ENCODE assay signal across 8 cellular contexts in the genomic region with DNA sequence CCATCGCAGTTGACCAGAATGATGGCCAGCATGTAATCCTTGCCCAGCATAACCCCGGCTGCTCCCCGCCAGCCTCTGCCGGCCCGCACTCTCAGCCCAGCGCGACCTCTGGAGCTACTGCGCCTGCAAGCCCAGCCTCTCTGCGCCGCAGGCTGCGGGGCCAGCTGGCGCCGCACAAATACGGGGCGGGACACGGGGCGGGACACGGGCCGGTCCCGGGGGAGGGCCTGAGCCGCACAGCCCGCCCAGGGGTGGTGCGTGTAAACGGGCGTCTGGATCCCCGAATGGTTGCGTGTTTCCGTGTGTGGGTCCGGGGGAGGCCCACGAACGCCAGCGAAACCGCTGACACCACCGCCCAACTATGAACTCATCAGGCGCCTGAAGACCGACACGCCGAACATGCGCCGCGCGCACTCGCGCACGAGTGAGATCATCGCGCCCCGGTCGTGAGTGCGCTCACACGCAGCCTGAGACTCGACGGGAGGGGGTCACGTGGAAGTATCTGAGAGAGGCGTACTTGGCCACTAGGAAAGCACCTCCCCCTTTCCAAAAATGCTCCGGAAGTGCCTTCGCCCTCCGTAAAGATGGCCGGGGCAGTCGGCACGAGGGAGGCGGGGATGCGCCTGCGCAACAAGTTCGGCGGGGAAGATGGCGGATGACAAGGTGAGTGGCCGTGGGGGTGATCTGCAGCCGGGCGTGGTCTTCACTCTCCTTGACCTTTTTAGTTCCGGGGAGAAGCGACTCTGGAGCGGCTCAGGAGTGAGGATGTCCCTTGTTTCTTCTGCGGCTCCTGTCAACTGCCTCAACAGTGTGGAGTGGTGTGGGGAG. TPM values are rescaled to one million over a fixed set of nuclear protein-coding genes. Genes with fewer than 3 reads are reported as not detected.
DNase-seq lines count a peak whose midpoint lies in the region; ATAC-seq and TF ChIP-seq lines count a peak whose summit lies in the region.

Gene APBB3, minus strand, starts transcription at position 403 of the 828 bp plus-strand sequence. Its CDS starts 353 bp downstream, at position 50.
Gene SLC35A4, plus strand, starts transcription at position 633 of the 828 bp plus-strand sequence. CDS start 2,342 bp downstream, outside the sequence.

- no peaks in the 10 kb centered on the region for H3K27me3 ChIP-seq in H7 (ENCODE audit: control insufficient read depth, insufficient read depth, low read length)
- H3K27me3 ChIP-seq in MM.1S (replicated peaks; ENCODE audit: insufficient read depth, low read length), result no peaks in the 10 kb centered on the region

- peak within 1 kb of the TSS; percentile 70 for H3K27ac Mint-ChIP-seq in nephron progenitor cell
- peak within 1 kb of the TSS; percentile 96 to 99 for H3K27ac Mint-ChIP-seq in stimulated activated naive CD8-positive, alpha-beta T cell treated with anti-CD3 and anti-CD28 coated beads, Interleukin-15, amount 100 ng/mL, for 72 hours

- H3K4me2 ChIP-seq in MM.1S (ENCODE audit: low read depth, low read length), result peak within 1 kb of the TSS; percentile 70

- DNase-seq in ELF-1 (ENCODE audit: low read depth, low spot score) (peak; percentile 95), H7 (peak; percentile 96), MM.1S (peak; percentile 98), SIG-M5 (lab: John Stamatoyannopoulos, UW) (peak; percentile 93), activated gamma-delta T cell (lab: John Stamatoyannopoulos, UW) (peak; percentile 99), fibroblast of the conjunctiva (ENCODE audit: low read depth) (peak; percentile 97), nephron progenitor cell (peak; percentile 90)
- DNase-seq in stimulated activated naive CD8-positive, alpha-beta T cell treated with anti-CD3 and anti-CD28 coated beads, Interleukin-15, amount 100 ng/mL, for 72 hours, result peak; percentile 95 to 98

- peaks cover 12% of the 10 kb centered on the region for H3F3A ChIP-seq in MM.1S (ENCODE audit: insufficient read depth, low read length)

- H3K4me1 Mint-ChIP-seq in nephron progenitor cell, result peaks cover 34% of the 10 kb centered on the region
- H3K4me1 Mint-ChIP-seq in stimulated activated naive CD8-positive, alpha-beta T cell treated with anti-CD3 and anti-CD28 coated beads, Interleukin-15, amount 100 ng/mL, for 72 hours, result peaks cover 62% of the 10 kb centered on the region

- H3K4me3 Mint-ChIP-seq in nephron progenitor cell, result peak within 1 kb of the TSS; percentile 94
- H3K4me3 Mint-ChIP-seq in stimulated activated naive CD8-positive, alpha-beta T cell treated with anti-CD3 and anti-CD28 coated beads, Interleukin-15, amount 100 ng/mL, for 72 hours, result peak within 1 kb of the TSS; percentile 91 to 98

- H3K9me3 Mint-ChIP-seq in nephron progenitor cell, result no peaks in the 10 kb centered on the region
- no peaks in the 10 kb centered on the region for H3K9me3 Mint-ChIP-seq in stimulated activated naive CD8-positive, alpha-beta T cell treated with anti-CD3 and anti-CD28 coated beads, Interleukin-15, amount 100 ng/mL, for 72 hours

- no peaks in the 10 kb centered on the region for H3K27me3 Mint-ChIP-seq in nephron progenitor cell (ENCODE audit: low read depth, poor library complexity)
- no peaks in the 10 kb centered on the region for H3K27me3 Mint-ChIP-seq in stimulated activated naive CD8-positive, alpha-beta T cell treated with anti-CD3 and anti-CD28 coated beads, Interleukin-15, amount 100 ng/mL, for 72 hours

- no peak for TF ChIP-seq CTCF in MM.1S (IDR thresholded peaks at IDR 0.05; ENCODE audit: low read length)
- no peak for TF ChIP-seq CTCF in nephron progenitor cell (IDR thresholded peaks at IDR 0.05)

- ATAC-seq in stimulated activated naive CD8-positive, alpha-beta T cell treated with anti-CD3 and anti-CD28 coated beads, Interleukin-15, amount 100 ng/mL, for 72 hours, result peak; percentile 92

- peak within 1 kb of the TSS; percentile 89 for H3K9ac ChIP-seq in MM.1S (ENCODE audit: low read length)

- H3K79me2 ChIP-seq in MM.1S (ENCODE audit: low read length), result peaks cover 39% of the 10 kb centered on the region

- H3K36me3 ChIP-seq in H7 (replicated peaks; ENCODE audit: control insufficient read depth, insufficient read depth, low read length), result peaks cover 8% of the 10 kb centered on the region
- H3K36me3 ChIP-seq in MM.1S (replicated peaks; ENCODE audit: insufficient read depth, low read length), result no peaks in the 10 kb centered on the region

- peaks cover 33% of the 10 kb centered on the region for H3K4me1 ChIP-seq in MM.1S (ENCODE audit: low read length)

- no peaks in the 10 kb centered on the region for H4K20me1 ChIP-seq in MM.1S (ENCODE audit: insufficient read depth, low read length)

- peak within 1 kb of the TSS; percentile 81 for H2AFZ ChIP-seq in MM.1S (ENCODE audit: low read length)

- H3K27ac ChIP-seq in MM.1S (ENCODE audit: low read length), result peak within 1 kb of the TSS; percentile 77

- H3K4me3 ChIP-seq in H7 (ENCODE audit: insufficient read depth, low read depth, low read length), result peak within 1 kb of the TSS; percentile 79
- peak within 1 kb of the TSS; percentile 70 for H3K4me3 ChIP-seq in MM.1S (ENCODE audit: low read length)

- H3K36me3 Mint-ChIP-seq in nephron progenitor cell (ENCODE audit: low read depth), result peaks cover 11% of the 10 kb centered on the region

- no peaks in the 10 kb centered on the region for H3K9me2 ChIP-seq in MM.1S (replicated peaks; ENCODE audit: insufficient read depth, low read length)

- H3K9me3 ChIP-seq in MM.1S (replicated peaks; ENCODE audit: insufficient read depth, low read length), result no peaks in the 10 kb centered on the region

RNA-seq across cellular contexts. Expression of gene APBB3, which starts in this region (rescaled TPM):
- 9.2 and 24.0 TPM in 2 replicates for total RNA-seq in H7 (2014; rRNA removed; shearing (Covaris generic))

RNA-seq across cellular contexts. Expression of gene SLC35A4, which starts in this region (rescaled TPM):
- 22.6 and 31.7 TPM in 2 replicates for total RNA-seq in H7 (2014; rRNA removed; shearing (Covaris generic))

Comparison
In these comparisons a context has a peak if more than half of its experiments do, and no peak if none do; other contexts are left out.
1. Peak in every context shown above with its lines: DNase-seq, ATAC-seq, H3K4me3 ChIP-seq and H3K27ac ChIP-seq.